ENCODE assay signal across 1 cellular context in genomic region chr7:2312272-2312929, GRCh38.
TF ChIP-seq lines count a peak whose summit lies in the region.

No MANE protein-coding gene starts in this region.

TF ChIP-seq in HCT116, 20 proteins besides CTCF, POLR2A, EP300 and RAD21 (continued from another document):
- TF ChIP-seq ZFX (IDR thresholded peaks at IDR 0.05): no peak
- no peak for TF ChIP-seq ZNF274 (IDR thresholded peaks at IDR 0.05; ENCODE audit: low read depth, low read length)
- TF ChIP-seq ELF1 (IDR thresholded peaks at IDR 0.05; ENCODE audit: borderline replicate concordance, low read depth): no peak
- TF ChIP-seq SP1 (IDR thresholded peaks at IDR 0.05; ENCODE audit: low read depth): no peak
